8 cellular contexts compared by ENCODE assay signal in genomic region chr5:52948418-52949076, GRCh38. TPM values are rescaled to one million over a fixed set of nuclear protein-coding genes. Genes with fewer than 3 reads are reported as not detected.
DNase-seq lines count a peak whose midpoint lies in the region; TF ChIP-seq lines count a peak whose summit lies in the region.

No MANE protein-coding gene starts in this region.

- H3K27me3 ChIP-seq in H7 (ENCODE audit: control insufficient read depth, insufficient read depth, low read length) = no peaks in the 10 kb centered on the region
- H3K27me3 ChIP-seq in SJSA1 (replicated peaks) = no peaks in the 10 kb centered on the region

- DNase-seq in GM12864 (ENCODE audit: low read depth) (peak; percentile 37), H7 (peak; percentile 36), SJSA1 (ENCODE audit: low read depth in 1 of 2, low spot score in 2 of 2) (peak; percentile 75 to 91), head of caudate nucleus (peak in 41 of 42 donors; percentile 25 to 89 (median 65)), pulmonary artery endothelial cell (ENCODE audit: low read depth, low spot score) (peak; percentile 72), NCI-H1048 (lab: John Stamatoyannopoulos, UW) (no peak)
- DNase-seq in activated naive CD4-positive, alpha-beta T cell treated with anti-CD3 and anti-CD28 coated beads, Interleukin-2, amount 50 U/mL, for 16 hours = peak; percentile 54

- H3K9me3 ChIP-seq in SJSA1 (replicated peaks) = no peaks in the 10 kb centered on the region

- peaks cover 30% of the 10 kb centered on the region for H3K4me1 ChIP-seq in SJSA1 (replicated peaks)

- H3K36me3 ChIP-seq in H7 (replicated peaks; ENCODE audit: control insufficient read depth, insufficient read depth, low read length) (no peaks in the 10 kb centered on the region), SJSA1 (no peaks in the 10 kb centered on the region)

- TF ChIP-seq CTCF in GM12864 (IDR thresholded peaks at IDR 0.05; ENCODE audit: low read depth, low read length, missing control alignments) (peak; percentile 78), LNCAP (IDR thresholded peaks at IDR 0.05) (peak; percentile 86)

- H3K27ac ChIP-seq in SJSA1 = peak overlapping the region; percentile 62

- H3K4me3 ChIP-seq in GM12864 (ENCODE audit: low read depth, low read length) (no peak overlapping the region), H7 (ENCODE audit: insufficient read depth, low read depth, low read length) (no peak overlapping the region), SJSA1 (no peak overlapping the region)

- intact Hi-C loops in head of caudate nucleus (cut with DNase I) = loop anchor here (5.0 kb wide), 1 partner anchor 149 kb away; no protein-coding TSS in a partner anchor

RNA-seq across cellular contexts. Expression of gene ITGA2, which starts 40.6 kb away (rescaled TPM):
- 1.2 and 2.8 TPM in 2 replicates for total RNA-seq in H7 (2014; rRNA removed; shearing (Covaris generic))
- total RNA-seq in SJSA1 (2014; rRNA removed; shearing (Covaris generic)) = 3.2 and 5.2 TPM in 2 replicates
- 107 and 108 TPM in 2 replicates for total RNA-seq in pulmonary artery endothelial cell

Comparison
In these comparisons a context has a peak if more than half of its experiments do, and no peak if none do; other contexts are left out.
1. RNA of gene ITGA2, which starts 40.6 kb away (total RNA-seq): 107 to 108 TPM in pulmonary artery endothelial cell; 3.2 to 5.2 TPM in SJSA1 and 1.2 to 2.8 TPM in H7; every median in the first group is over 10 times any median in the second.